In the genomic region with DNA sequence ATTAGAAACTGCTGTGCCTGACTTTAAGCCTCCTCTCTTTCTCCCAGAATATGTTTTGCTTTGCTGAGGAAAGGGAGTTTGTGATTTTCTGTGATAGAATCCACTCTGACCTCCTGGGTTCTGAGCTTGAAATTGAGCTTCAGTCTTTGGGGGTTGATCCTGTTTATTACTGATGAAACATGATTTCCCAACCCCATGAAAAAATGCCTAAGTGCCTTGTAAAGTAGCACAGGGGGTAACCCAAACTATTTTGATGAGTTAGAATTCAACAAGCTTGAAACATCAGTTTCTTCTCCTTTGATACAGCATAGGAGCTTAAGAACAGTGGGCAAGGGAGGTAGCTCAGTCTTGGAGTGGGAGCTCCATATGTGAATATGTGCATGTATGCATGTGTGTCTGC, we compare ENCODE assay signal across 20 cellular contexts.
DNase-seq lines count a peak whose midpoint lies in the region; ATAC-seq and TF ChIP-seq lines count a peak whose summit lies in the region.
"Had no signal": no experiment of that assay in that cellular context is flagged by ENCODE, and none has a peak within 500 bp of the region (broad histone marks: within the 10 kb centered on the region; RNA-seq: fewer than 3 reads in every experiment).

No MANE protein-coding gene starts in this region.

- no peaks in the 10 kb centered on the region for H3K36me3 ChIP-seq in OCI-LY7 (ENCODE audit: insufficient read depth, low read length)

- CTCF ChIA-PET in AG04449 (lab: Yijun Ruan, JAX), result interaction anchor here (0.8 to 1.5 kb wide), 3 partner anchors 13 to 354 kb away, joined by 3 to 5 read pairs (median 3); no protein-coding TSS in a partner anchor
- CTCF ChIA-PET in OCI-LY7 (lab: Charles Lee; ENCODE audit: unreplicated experiment), result no interaction called here

- H3K9me2 ChIP-seq in OCI-LY7 (ENCODE audit: insufficient read depth, low read length), result no peaks in the 10 kb centered on the region

- no peak overlapping the region for H3K27ac ChIP-seq in OCI-LY7 (ENCODE audit: low read depth, low read length, poor library complexity, severe bottlenecking)

- H2AFZ ChIP-seq in OCI-LY7 (ENCODE audit: low read length), result no peak overlapping the region

- no peaks in the 10 kb centered on the region for H3K4me1 ChIP-seq in OCI-LY7 (ENCODE audit: insufficient read depth, low read length, poor library complexity, severe bottlenecking)

- no TSS peak for BruUV-seq in OCI-LY7 (replicated peaks; lab: Mats Ljungman, UMichigan)

- no peak overlapping the region for H3K4me2 ChIP-seq in OCI-LY7 (ENCODE audit: low read length)

- POLR2A ChIA-PET in AG04449 (lab: Yijun Ruan, JAX), result interaction anchor here (0.8 kb wide), 1 partner anchor 364 kb away, joined by 3 read pairs; a partner anchor contains a TSS
- POLR2A ChIA-PET in OCI-LY7 (lab: Charles Lee), result interaction anchor here (0.6 to 1.3 kb wide), 3 partner anchors 16 to 161 kb away, joined by 3 to 6 read pairs (median 6); no protein-coding TSS in a partner anchor

- ATAC-seq in GM18502 (IDR thresholded peaks at IDR 0.05; ENCODE audit: poor library complexity, unreplicated experiment), result no peak

- intact Hi-C loops in OCI-LY7 (cut with micrococcal nuclease; ENCODE audit: unreplicated experiment), result loop anchor here (10.0 kb wide), 1 partner anchor 201 kb away; no protein-coding TSS in a partner anchor

- DNase-seq in AG04449 (ENCODE audit: low read depth, low spot score) (peak; percentile 45), LHCN-M2 (ENCODE audit: low read depth) (peak; percentile 31), fibroblast of the aortic adventitia (ENCODE audit: low read depth) (peak; percentile 21), skeletal muscle cell (ENCODE audit: low read depth) (peak; percentile 18), retina (no peak), NCI-H1417 treated with DMSO at 0.1 percent for 48 hours (lab: John Stamatoyannopoulos, UW) (no peak), OCI-LY7 (ENCODE audit: low spot score) (no peak)
- DNase-seq: 8988T, C1 segment of cervical spinal cord, DMS79 treated with DMSO at 0.1 percent for 48 hours, GDM1, HFFc6, MM.1S, NCI-H1092 treated with DMSO at 0.1 percent for 48 hours, NCI-H187, NCI-H446, NCI-H69, OCI-M1, SHP77 treated with DMSO at 0.1 percent for 48 hours had no signal

- H3K79me2 ChIP-seq in OCI-LY7 (ENCODE audit: insufficient read depth, low read depth, low read length), result no peaks in the 10 kb centered on the region

- H3K9me3 ChIP-seq in OCI-LY7 (ENCODE audit: low read length), result no peaks in the 10 kb centered on the region

- no peaks in the 10 kb centered on the region for H4K20me1 ChIP-seq in OCI-LY7 (ENCODE audit: insufficient read depth, low read length)

- H3K4me3 ChIP-seq in AG04449 (ENCODE audit: low read depth, low read length) (no peak overlapping the region), fibroblast of the aortic adventitia (ENCODE audit: low read depth, low read length) (no peak overlapping the region), skeletal muscle cell (ENCODE audit: low read depth, low read length) (no peak overlapping the region), OCI-LY7 (ENCODE audit: low read depth, low read length, poor library complexity, severe bottlenecking) (no peak overlapping the region)

- no peak for TF ChIP-seq CTCF in AG04449 (IDR thresholded peaks at IDR 0.05; ENCODE audit: insufficient read depth, low read length, missing control alignments)
- no peak for TF ChIP-seq CTCF in fibroblast of the aortic adventitia (IDR thresholded peaks at IDR 0.05; ENCODE audit: insufficient read depth, low read length)
- TF ChIP-seq CTCF in OCI-LY7 (conservative IDR thresholded peaks at IDR 0.05; ENCODE audit: low read length), result no peak

Comparison
In these comparisons a context has a peak if more than half of its experiments do, and no peak if none do; other contexts are left out.
1. DNase-seq: peak in AG04449 (single experiment), LHCN-M2 (single experiment), fibroblast of the aortic adventitia (single experiment) and skeletal muscle cell (single experiment); none in retina (single experiment), NCI-H1417 treated with DMSO at 0.1 percent for 48 hours (single experiment) and OCI-LY7 (single experiment).